Comparison of ENCODE assay signal across 8 cellular contexts in genomic region chr1:6486433-6487011, GRCh38. TPM values are rescaled to one million over a fixed set of nuclear protein-coding genes. Genes with fewer than 3 reads are reported as not detected.
DNase-seq lines count a peak whose midpoint lies in the region; ATAC-seq and TF ChIP-seq lines count a peak whose summit lies in the region.

No MANE protein-coding gene starts in this region.

- H3K9me3 ChIP-seq in Panc1 (ENCODE audit: control insufficient read depth, insufficient read depth, low read depth, low read length) = no peaks in the 10 kb centered on the region
- no peaks in the 10 kb centered on the region for H3K9me3 ChIP-seq in fibroblast of lung (ENCODE audit: control insufficient read depth, insufficient read depth, low read depth, low read length)

- H3K4me3 ChIP-seq in GM06990 (replicated peaks; ENCODE audit: low read depth, low read length) (no peak overlapping the region), Panc1 (ENCODE audit: low read depth in 2 of 2, low read length in 2 of 2) (no peak overlapping the region), fibroblast of lung (replicated peaks in 1 of 4; ENCODE audit: control extremely low read depth in 1 of 4, insufficient read depth in 1 of 4, low read depth in 3 of 4, low read length in 4 of 4) (no peak overlapping the region)

- ATAC-seq in Panc1 = peak; percentile 81
- peak; percentile 82 to 83 for ATAC-seq in stimulated activated naive B cell treated with anti-CD40 and anti-IgM and Interleukin-4, amounts not matched to agents 10 μg/mL and 1 μg/mL and 100 μg/mL, for 72 hours (replicated peaks)
- no peak for ATAC-seq in HG03095 (IDR thresholded peaks at IDR 0.05; ENCODE audit: unreplicated experiment)

- CTCF ChIA-PET in Panc1 (lab: Charles Lee) = interaction anchor here (0.8 kb wide), 1 partner anchor 33 kb away, joined by 3 read pairs; no protein-coding TSS in a partner anchor

- no peaks in the 10 kb centered on the region for H3K9me3 Mint-ChIP-seq in nephron
- no peaks in the 10 kb centered on the region for H3K9me3 Mint-ChIP-seq in stimulated activated naive B cell treated with anti-CD40 and anti-IgM and Interleukin-4, amounts not matched to agents 10 μg/mL and 1 μg/mL and 100 μg/mL, for 72 hours

- H3K27ac ChIP-seq in Panc1 (ENCODE audit: low read length) (no peak overlapping the region), fibroblast of lung (ENCODE audit: insufficient read depth, low read length) (no peak overlapping the region)

- no peak overlapping the region for H2AFZ ChIP-seq in fibroblast of lung (ENCODE audit: low read length)

- no peak overlapping the region for H3K27ac Mint-ChIP-seq in nephron
- H3K27ac Mint-ChIP-seq in stimulated activated naive B cell treated with anti-CD40 and anti-IgM and Interleukin-4, amounts not matched to agents 10 μg/mL and 1 μg/mL and 100 μg/mL, for 72 hours = peak overlapping the region; percentile 74

- DNase-seq in GM06990 (ENCODE audit: extremely low read depth, insufficient read length) = peak; percentile 56
- peak; percentile 96 for DNase-seq in HuH-7.5 (ENCODE audit: low spot score)
- DNase-seq in Panc1 (ENCODE audit: low read depth, low spot score) = no peak
- peak; percentile 92 to 94 for DNase-seq in activated T-cell treated with anti-CD3 and anti-CD28 coated beads, Interleukin-2, amount 50 U/mL, for 48 hours
- peak; percentile 73 to 78 for DNase-seq in fibroblast of lung (ENCODE audit: low read depth in 2 of 2)
- peak; percentile 68 for DNase-seq in stimulated activated naive B cell treated with anti-CD40 and anti-IgM and Interleukin-4, amounts not matched to agents 10 μg/mL and 1 μg/mL and 100 μg/mL, for 72 hours

- peak overlapping the region; percentile 67 to 88 (median 82) for H3K4me3 Mint-ChIP-seq in nephron
- H3K4me3 Mint-ChIP-seq in stimulated activated naive B cell treated with anti-CD40 and anti-IgM and Interleukin-4, amounts not matched to agents 10 μg/mL and 1 μg/mL and 100 μg/mL, for 72 hours = peak overlapping the region; percentile 60 to 65

- H3K27me3 ChIP-seq in GM06990 (replicated peaks; ENCODE audit: control insufficient read depth, insufficient read depth, low read length) (no peaks in the 10 kb centered on the region; the same call in 1 of the 2 replicates), Panc1 (ENCODE audit: control insufficient read depth, insufficient read depth, low read length) (no peaks in the 10 kb centered on the region), fibroblast of lung (ENCODE audit: control insufficient read depth, insufficient read depth, low read length) (peaks cover 16% of the 10 kb centered on the region)

- H3K79me2 ChIP-seq in fibroblast of lung (ENCODE audit: control insufficient read depth, insufficient read depth, low read length) = no peaks in the 10 kb centered on the region

- TF ChIP-seq CTCF in GM06990 (IDR thresholded peaks at IDR 0.05; ENCODE audit: insufficient read depth, low read length, poor library complexity, severe bottlenecking) (peak; percentile 98), Panc1 (IDR thresholded peaks at IDR 0.05) (peak; percentile 96), fibroblast of lung (conservative IDR thresholded peaks at IDR 0.05 in 1 of 2, IDR thresholded peaks at IDR 0.05 in 1 of 2; ENCODE audit: low read depth in 1 of 2, low read length in 2 of 2) (peak; percentile 80 to 94), nephron (IDR thresholded peaks at IDR 0.05; ENCODE audit: unreplicated experiment in 3 of 3) (peak; percentile 81 to 89 (median 82))

- peaks cover 13% of the 10 kb centered on the region for H3K27me3 Mint-ChIP-seq in nephron (ENCODE audit: low read depth)
- H3K27me3 Mint-ChIP-seq in stimulated activated naive B cell treated with anti-CD40 and anti-IgM and Interleukin-4, amounts not matched to agents 10 μg/mL and 1 μg/mL and 100 μg/mL, for 72 hours = peaks cover 37 to 63% of the 10 kb centered on the region in 2 donors

- in situ Hi-C loops in Panc1 (cut with HindIII; ENCODE audit: low pct_unique_long_range_greater_than_20kb, low sequenced_read_pairs) = no loop called here

- H3K4me1 ChIP-seq in Panc1 (ENCODE audit: control insufficient read depth, insufficient read depth, low read length) (peaks cover 20% of the 10 kb centered on the region), fibroblast of lung (ENCODE audit: control insufficient read depth, extremely low read depth, insufficient read depth, low read length) (no peaks in the 10 kb centered on the region)

- no peaks in the 10 kb centered on the region for H3K36me3 ChIP-seq in GM06990 (ENCODE audit: control insufficient read depth, insufficient read depth, low read length)
- no peaks in the 10 kb centered on the region; the same call in 1 of the 2 replicates for H3K36me3 ChIP-seq in Panc1 (ENCODE audit: control insufficient read depth, insufficient read depth, low read length)
- no peaks in the 10 kb centered on the region for H3K36me3 ChIP-seq in fibroblast of lung (ENCODE audit: control insufficient read depth, insufficient read depth, low read length)

- BruUV-seq in Panc1 (replicated peaks; lab: Mats Ljungman, UMichigan) = no TSS peak

- no peaks in the 10 kb centered on the region for H3K36me3 Mint-ChIP-seq in nephron (ENCODE audit: low read depth)
- no peaks in the 10 kb centered on the region for H3K36me3 Mint-ChIP-seq in stimulated activated naive B cell treated with anti-CD40 and anti-IgM and Interleukin-4, amounts not matched to agents 10 μg/mL and 1 μg/mL and 100 μg/mL, for 72 hours

- H3K9ac ChIP-seq in fibroblast of lung (ENCODE audit: insufficient read depth, low read length) = no peak overlapping the region

- no peak overlapping the region for H3K4me2 ChIP-seq in fibroblast of lung (ENCODE audit: extremely low read depth, insufficient read depth, low read length)

- intact Hi-C loops in Panc1 (cut with micrococcal nuclease; ENCODE audit: unreplicated experiment) = no loop called here

- peaks cover 17% of the 10 kb centered on the region for H3K4me1 Mint-ChIP-seq in nephron
- H3K4me1 Mint-ChIP-seq in stimulated activated naive B cell treated with anti-CD40 and anti-IgM and Interleukin-4, amounts not matched to agents 10 μg/mL and 1 μg/mL and 100 μg/mL, for 72 hours = peaks cover 16 to 26% of the 10 kb centered on the region in 2 donors

- POLR2A ChIA-PET in Panc1 (lab: Charles Lee) = no interaction called here

- H4K20me1 ChIP-seq in fibroblast of lung (ENCODE audit: control insufficient read depth, extremely low read depth, insufficient read depth, low read length) = no peaks in the 10 kb centered on the region

RNA-seq across cellular contexts. Expression of gene PLEKHG5, which starts 4.9 kb away (rescaled TPM):
- total RNA-seq in Panc1 (2021; ENCODE audit: unreplicated experiment) (6.8 TPM), fibroblast of lung (1.3 and 3.3 TPM in 2 replicates)
- 10.7 TPM for polyA plus RNA-seq in Panc1 (2012; ENCODE audit: insufficient read length)
- 0.42 and 0.79 TPM in 2 replicates for polyA plus RNA-seq in fibroblast of lung
- 0.98 and 2.2 TPM in 2 replicates for polyA plus RNA-seq in fibroblast of lung (2012)
- 0.56 and 1.6 TPM in 2 replicates for polyA minus RNA-seq in fibroblast of lung (ENCODE audit: low replicate concordance)

RNA-seq across cellular contexts. Expression of gene TNFRSF25, which starts 20.5 kb away (rescaled TPM):
- total RNA-seq in Panc1 (2021; ENCODE audit: unreplicated experiment) (7.0 TPM), fibroblast of lung (0.51 and 1.5 TPM in 2 replicates)
- polyA plus RNA-seq in Panc1 (2012; ENCODE audit: insufficient read length) = 14.2 TPM
- 0.24 and 0.37 TPM in 2 replicates for polyA plus RNA-seq in fibroblast of lung
- 0.19 and 1.0 TPM in 2 replicates for polyA plus RNA-seq in fibroblast of lung (2012)
- polyA minus RNA-seq in fibroblast of lung (ENCODE audit: low replicate concordance) = 0.26 TPM in 1 of 2 replicates, not detected in the other
